26 cellular contexts compared by ENCODE assay signal in the genomic region with DNA sequence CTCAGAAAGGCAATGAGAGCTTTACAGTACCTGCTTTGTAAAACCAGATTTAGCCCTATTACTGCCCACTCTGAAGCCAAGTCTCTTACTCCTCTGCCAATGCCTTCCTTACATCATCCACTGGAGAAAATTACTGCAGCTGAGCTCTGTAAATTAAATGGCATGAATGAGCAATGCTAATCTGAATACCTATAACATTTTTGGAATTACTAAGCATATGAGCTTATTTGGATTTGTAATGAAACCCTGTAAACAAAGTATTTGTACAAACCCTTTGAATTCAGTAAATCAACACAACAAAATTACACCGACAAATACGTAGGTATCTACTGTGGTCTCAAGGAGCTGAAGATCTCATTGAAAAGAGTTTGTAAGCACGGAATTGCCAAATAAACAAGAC. TPM values are rescaled to one million over a fixed set of nuclear protein-coding genes. Genes with fewer than 3 reads are reported as not detected.
A peak's percentile ranks its signal among the peaks of the same experiment; 100 is the strongest.
DNase-seq lines count a peak whose midpoint lies in the region.
"Had no signal": no experiment of that assay in that cellular context is flagged by ENCODE, and none has a peak within 500 bp of the region (broad histone marks: within the 10 kb centered on the region; RNA-seq: fewer than 3 reads in every experiment).

No MANE protein-coding gene starts in this region.

- H3K36me3 ChIP-seq in adipocyte (ENCODE audit: control insufficient read depth, insufficient read depth, low read length, severe bottlenecking), result peaks cover 10% of the 10 kb centered on the region
- no peaks in the 10 kb centered on the region for H3K36me3 ChIP-seq in SJCRH30

- H3K4me1 ChIP-seq in adipocyte (ENCODE audit: control insufficient read depth, insufficient read depth, low read length), result peaks cover 13% of the 10 kb centered on the region
- H3K4me1 ChIP-seq in SJCRH30, result peaks cover 8% of the 10 kb centered on the region; the same call in 1 of the 2 replicates

- H3K27me3 ChIP-seq in adipocyte (replicated peaks; ENCODE audit: control insufficient read depth, insufficient read depth, low read length) (no peaks in the 10 kb centered on the region), SJCRH30 (no peaks in the 10 kb centered on the region)
- H3K27me3 ChIP-seq: dorsolateral prefrontal cortex, heart right ventricle, upper lobe of left lung had no signal

- no peak overlapping the region for H3K27ac ChIP-seq in SJCRH30
- H3K27ac ChIP-seq: heart right ventricle, upper lobe of left lung had no signal

- no peak overlapping the region for H3K9ac ChIP-seq in adipocyte (ENCODE audit: low read length)

- no peaks in the 10 kb centered on the region for H3K9me3 ChIP-seq in adipocyte (ENCODE audit: control insufficient read depth, low read length)
- H3K9me3 ChIP-seq in SJCRH30 (replicated peaks), result no peaks in the 10 kb centered on the region; the same call in 1 of the 2 replicates

- DNase-seq in AG08395 (ENCODE audit: low spot score), result peak; percentile 58
- peak; percentile 47 for DNase-seq in GM04503 (ENCODE audit: low read depth)
- peak; percentile 69 for DNase-seq in adipocyte (ENCODE audit: low read depth)
- peak; percentile 67 for DNase-seq in iris pigment epithelial cell (ENCODE audit: low read depth)
- DNase-seq in SHP77 (lab: John Stamatoyannopoulos, UW), result no peak
- no peak for DNase-seq in SJCRH30
- no peak for DNase-seq in dermis blood vessel endothelial cell
- no peak for DNase-seq in activated CD4-positive, alpha-beta T cell treated with anti-CD3 and anti-CD28 coated beads for 1 hour
- DNase-seq: ACHN; activated CD4-positive, alpha-beta T cell treated with anti-CD3 and anti-CD28 coated beads for 48 hours; activated naive CD4-positive, alpha-beta T cell treated with anti-CD3 and anti-CD28 coated beads for 36 hours; activated T-cell treated with anti-CD3 and anti-CD28 coated beads, Interleukin-2, amount 50 U/mL, for 4 hours; anterior cingulate cortex; CD4-positive, alpha-beta T cell; DMS 273 treated with DMSO at 0.1 percent for 48 hours; dorsolateral prefrontal cortex; H7; heart right ventricle; Karpas-422; naive thymus-derived CD8-positive, alpha-beta T cell; NCI-H524 treated with DMSO at 0.1 percent for 48 hours; stimulated activated CD4-positive, alpha-beta T cell treated with anti-CD3 and anti-CD28 coated beads, Interleukin-2, amount 100 ng/mL, for 24 hours; substantia nigra; T-helper 17 cell; upper lobe of left lung had no signal

- H3K4me3 ChIP-seq in adipocyte (ENCODE audit: low read length) (no peak overlapping the region), SJCRH30 (no peak overlapping the region)
- H3K4me3 ChIP-seq: dorsolateral prefrontal cortex, heart right ventricle, smooth muscle cell, upper lobe of left lung had no signal

RNA-seq across cellular contexts. Expression of gene CCNY, which starts 12.1 kb away (rescaled TPM):
- 42.6 and 47.2 TPM in 2 replicates for total RNA-seq in SJCRH30 (2014; rRNA removed; shearing (Covaris generic))
- total RNA-seq in dermis blood vessel endothelial cell, result 99.4 and 124 TPM in 2 replicates

Comparison
In these comparisons a context has a peak if more than half of its experiments do, and no peak if none do; other contexts are left out.
1. DNase-seq: peak in AG08395 (single experiment), GM04503 (single experiment), adipocyte (single experiment) and iris pigment epithelial cell (single experiment); none in SHP77 (0 of 2), SJCRH30 (0 of 2), dermis blood vessel endothelial cell (single experiment) and activated CD4-positive, alpha-beta T cell treated with anti-CD3 and anti-CD28 coated beads for 1 hour (single experiment).